Comparison of ENCODE assay signal across 9 cellular contexts in genomic region chr16:31876955-31877828, GRCh38. TPM values are rescaled to one million over a fixed set of nuclear protein-coding genes. Genes with fewer than 3 reads are reported as not detected.
DNase-seq lines count a peak whose midpoint lies in the region; ATAC-seq lines count a peak whose summit lies in the region.
"Had no signal": no experiment of that assay in that cellular context is flagged by ENCODE, and none has a peak within 500 bp of the region (broad histone marks: within the 10 kb centered on the region; RNA-seq: fewer than 3 reads in every experiment).

No MANE protein-coding gene starts in this region.

- H3K79me2 ChIP-seq in trophoblast cell (ENCODE audit: control insufficient read depth, insufficient read depth, low read length, poor library complexity): peaks cover 11% of the 10 kb centered on the region

- H3K4me3 ChIP-seq in SJSA1 (no peak overlapping the region), duodenal mucosa (ENCODE audit: low read depth in 1 of 2, low read length in 2 of 2) (peak overlapping the region; percentile 17 to 31), trophoblast cell (ENCODE audit: low read depth, low read length) (no peak overlapping the region)

- H2BK5ac ChIP-seq in trophoblast cell (ENCODE audit: low read depth, low read length, poor library complexity): no peak overlapping the region

- no peak overlapping the region for H2AK5ac ChIP-seq in trophoblast cell (ENCODE audit: low read length)

- no peak overlapping the region for H3K18ac ChIP-seq in trophoblast cell (ENCODE audit: low read length)

- no peak overlapping the region for H3K23ac ChIP-seq in trophoblast cell (ENCODE audit: low read length)

- peak overlapping the region; percentile 66 for H3K4ac ChIP-seq in trophoblast cell (ENCODE audit: low read depth, low read length)

- peaks cover 5% of the 10 kb centered on the region for H3K79me1 ChIP-seq in trophoblast cell (ENCODE audit: low read length)

- peak overlapping the region; percentile 79 for H3K27ac ChIP-seq in SJSA1
- H3K27ac ChIP-seq in duodenal mucosa (ENCODE audit: low read depth, low read length): peak overlapping the region; percentile 28
- H3K27ac ChIP-seq in trophoblast cell (ENCODE audit: low read depth, low read length): no peak overlapping the region

- no peak overlapping the region for H4K12ac ChIP-seq in trophoblast cell (ENCODE audit: low read depth, low read length)

- H2AFZ ChIP-seq in trophoblast cell (ENCODE audit: insufficient read depth, low read length, poor library complexity): no peak overlapping the region

- no peak overlapping the region for H4K8ac ChIP-seq in trophoblast cell (ENCODE audit: low read depth, low read length)

- H3K36me3 ChIP-seq in SJSA1: peaks cover 64% of the 10 kb centered on the region
- peaks cover 14 to 24% of the 10 kb centered on the region in 2 donors for H3K36me3 ChIP-seq in duodenal mucosa (ENCODE audit: control insufficient read depth in 1 of 2, insufficient read depth in 2 of 2, low read length in 2 of 2)
- peaks cover 8 to 12% of the 10 kb centered on the region in 2 experiments for H3K36me3 ChIP-seq in trophoblast cell (ENCODE audit: control insufficient read depth in 1 of 2, insufficient read depth in 2 of 2, low read length in 2 of 2)

- no peak overlapping the region for H2BK120ac ChIP-seq in trophoblast cell (ENCODE audit: insufficient read depth, low read length, poor library complexity)

- H3K9ac ChIP-seq in duodenal mucosa (ENCODE audit: low read depth in 1 of 2, low read length in 2 of 2) (peak overlapping the region; percentile 15 to 35), trophoblast cell (ENCODE audit: low read length) (no peak overlapping the region)

- no peak overlapping the region for H4K91ac ChIP-seq in trophoblast cell (ENCODE audit: low read depth, low read length)

- H3K27me3 ChIP-seq in SJSA1 (replicated peaks) (no peaks in the 10 kb centered on the region), duodenal mucosa (ENCODE audit: control insufficient read depth in 1 of 2, insufficient read depth in 2 of 2, low read length in 2 of 2) (no peaks in the 10 kb centered on the region), trophoblast cell (ENCODE audit: insufficient read depth, low read length) (no peaks in the 10 kb centered on the region)

- no CpG with 5 or more reads among the region's 5 CpGs for WGBS in trophoblast cell (ENCODE audit: extremely low coverage, insufficient coverage, insufficient read length)

- H2BK12ac ChIP-seq in trophoblast cell (ENCODE audit: low read length): no peak overlapping the region

- DNase-seq in A172 (ENCODE audit: low spot score) (peak; percentile 94), SJSA1 (ENCODE audit: low read depth in 1 of 2, low spot score in 2 of 2) (peak; percentile 67 to 81), trophoblast cell (peak; percentile 23 to 52), NCI-H446 treated with DMSO at 0.1 percent for 48 hours (lab: John Stamatoyannopoulos, UW) (no peak), islet precursor cell (no peak)
- DNase-seq: left cardiac atrium had no signal

- no peak overlapping the region for H3K4me2 ChIP-seq in trophoblast cell (ENCODE audit: low read length)

- no peak overlapping the region for H3K14ac ChIP-seq in trophoblast cell (ENCODE audit: low read length)

- H3K9me3 ChIP-seq in SJSA1 (replicated peaks) (no peaks in the 10 kb centered on the region; the same call in none of the 2 replicates), duodenal mucosa (ENCODE audit: control insufficient read depth in 1 of 2, low read length in 2 of 2) (peaks cover 0 to 2% of the 10 kb centered on the region in 2 donors), trophoblast cell (ENCODE audit: insufficient read depth, low read depth, low read length) (no peaks in the 10 kb centered on the region)

- ATAC-seq in GM18511 (IDR thresholded peaks at IDR 0.05; ENCODE audit: unreplicated experiment): peak; percentile 62
- ATAC-seq in HG03025 (IDR thresholded peaks at IDR 0.05; ENCODE audit: low FRiP score, unreplicated experiment): peak; percentile 37

- H3K4me1 ChIP-seq in SJSA1 (replicated peaks): peaks cover 46% of the 10 kb centered on the region
- peaks cover 46 to 58% of the 10 kb centered on the region in 2 donors for H3K4me1 ChIP-seq in duodenal mucosa (ENCODE audit: control insufficient read depth in 1 of 2, insufficient read depth in 2 of 2, low read length in 2 of 2)
- peaks cover 10 to 22% of the 10 kb centered on the region in 2 experiments for H3K4me1 ChIP-seq in trophoblast cell (ENCODE audit: control insufficient read depth in 1 of 2, insufficient read depth in 2 of 2, low read length in 2 of 2)

RNA-seq across cellular contexts. Expression of gene ZNF267, which starts 3.6 kb away (rescaled TPM):
- 14.3 and 18.6 TPM in 2 replicates for total RNA-seq in A172 (2014; rRNA removed; shearing (Covaris generic))
- total RNA-seq in SJSA1 (2014; rRNA removed; shearing (Covaris generic)): 18.1 and 21.8 TPM in 2 replicates
- 7.7 and 8.2 TPM in 2 replicates for polyA plus RNA-seq in trophoblast cell (2013)

Comparison
In these comparisons a context has a peak if more than half of its experiments do, and no peak if none do; other contexts are left out.
1. DNase-seq: peak in A172 (single experiment), SJSA1 (2 of 2) and trophoblast cell (2 of 2); none in NCI-H446 treated with DMSO at 0.1 percent for 48 hours (single experiment) and islet precursor cell (single experiment).
2. H3K4me3 ChIP-seq: peak in duodenal mucosa (2 of 2); none in SJSA1 (single experiment) and trophoblast cell (single experiment).